2 cellular contexts compared by ENCODE assay signal in genomic region chr7:76479640-76480039, GRCh38. TPM values are rescaled to one million over a fixed set of nuclear protein-coding genes. Genes with fewer than 3 reads are reported as not detected.
"Had no signal": no experiment of that assay in that cellular context is flagged by ENCODE, and none has a peak within 500 bp of the region (broad histone marks: within the 10 kb centered on the region; RNA-seq: fewer than 3 reads in every experiment).

No MANE protein-coding gene starts in this region.

RNA-seq across cellular contexts. Expression of gene UPK3B, which starts 30.7 kb away (rescaled TPM):
- total RNA-seq: frontal cortex had no signal
- polyA plus RNA-seq: naive thymus-derived CD4-positive, alpha-beta T cell had no signal
